ENCODE assay signal across 1 cellular context in genomic region chr19:2791876-2792275, GRCh38.
TF ChIP-seq lines count a peak whose summit lies in the region.

No MANE protein-coding gene starts in this region.

TF ChIP-seq in IMR-90, 13 proteins besides CTCF, POLR2A, EP300 and RAD21:
- TF ChIP-seq CEBPB (IDR thresholded peaks at IDR 0.05; ENCODE audit: low read depth, low read length): no peak
- TF ChIP-seq SMC3 (IDR thresholded peaks at IDR 0.05; ENCODE audit: low read depth, low read length): no peak
- TF ChIP-seq MXI1 (IDR thresholded peaks at IDR 0.05; ENCODE audit: borderline replicate concordance, low read depth, low read length): no peak
- TF ChIP-seq NFE2L2 (IDR thresholded peaks at IDR 0.05; ENCODE audit: low read depth, low read length): no peak
